In genomic region chr6:148760568-148761531, GRCh38 we compare ENCODE assay signal across 8 cellular contexts. TPM values are rescaled to one million over a fixed set of nuclear protein-coding genes. Genes with fewer than 3 reads are reported as not detected.
A peak's percentile ranks its signal among the peaks of the same experiment; 100 is the strongest.
DNase-seq lines count a peak whose midpoint lies in the region; TF ChIP-seq lines count a peak whose summit lies in the region.

No MANE protein-coding gene starts in this region.

- POLR2A ChIA-PET in HEK293T (lab: Yijun Ruan, JAX): no interaction called here

- TF ChIP-seq POLR2A in vagina (IDR thresholded peaks at IDR 0.05): no peak

- CTCF ChIA-PET in HEK293T (lab: Yijun Ruan, JAX): no interaction called here

- H3K27ac ChIP-seq in vagina: peak overlapping the region; percentile 78

- intact Hi-C loops in vagina (cut with DNase I): no loop called here

- H3K36me3 ChIP-seq in GM06990 (ENCODE audit: control insufficient read depth, insufficient read depth, low read length) (no peaks in the 10 kb centered on the region), vagina (no peaks in the 10 kb centered on the region)

- H3K4me3 ChIP-seq in GM06990 (replicated peaks; ENCODE audit: low read depth, low read length): peak overlapping the region; percentile 48
- peak overlapping the region; percentile 27 to 31 for H3K4me3 ChIP-seq in vagina

- H3K4me1 ChIP-seq in vagina: peaks cover 35% of the 10 kb centered on the region

- no peak for TF ChIP-seq CTCF in GM06990 (IDR thresholded peaks at IDR 0.05; ENCODE audit: insufficient read depth, low read length, poor library complexity, severe bottlenecking)
- no peak for TF ChIP-seq CTCF in vagina (IDR thresholded peaks at IDR 0.05)

- H3K27me3 ChIP-seq in GM06990 (replicated peaks; ENCODE audit: control insufficient read depth, insufficient read depth, low read length) (no peaks in the 10 kb centered on the region), vagina (no peaks in the 10 kb centered on the region)

- DNase-seq in GM06990 (ENCODE audit: extremely low read depth, insufficient read length) (peak; percentile 88), HEK293T (ENCODE audit: extremely low spot score) (no peak), NCI-H2171 treated with DMSO at 0.1 percent for 48 hours (lab: John Stamatoyannopoulos, UW) (peak; percentile 93), activated T-helper 1 cell treated with Interleukin-2 at 50 U/mL for 16 hours (ENCODE audit: low read depth) (peak; percentile 10), fibroblast of the conjunctiva (ENCODE audit: low read depth) (peak; percentile 99), non-pigmented ciliary epithelial cell (ENCODE audit: low read depth) (peak; percentile 72), vagina (ENCODE audit: extremely low spot score in 2 of 2) (no peak), SW480 (ENCODE audit: low spot score) (no peak)

- H3K9me3 ChIP-seq in vagina: no peaks in the 10 kb centered on the region

TF ChIP-seq in HEK293T, 16 proteins besides CTCF, POLR2A, EP300 and RAD21:
- no peak for TF ChIP-seq BHLHE40 (IDR thresholded peaks at IDR 0.05; ENCODE audit: borderline replicate concordance)
- peak; percentile 66 for TF ChIP-seq L3MBTL2 (conservative IDR thresholded peaks at IDR 0.05)

RNA-seq across cellular contexts. Expression of gene UST, which starts 14.0 kb away (rescaled TPM):
- total RNA-seq in vagina: 14.2 TPM

Comparison
In these comparisons a context has a peak if more than half of its experiments do, and no peak if none do; other contexts are left out.
1. DNase-seq: peak in GM06990 (single experiment), NCI-H2171 treated with DMSO at 0.1 percent for 48 hours (single experiment), activated T-helper 1 cell treated with Interleukin-2 at 50 U/mL for 16 hours (single experiment), fibroblast of the conjunctiva (single experiment) and non-pigmented ciliary epithelial cell (single experiment); none in HEK293T (single experiment), vagina (0 of 2) and SW480 (single experiment).